9 cellular contexts compared by ENCODE assay signal in genomic region chr2:29923110-29923721, GRCh38. TPM values are rescaled to one million over a fixed set of nuclear protein-coding genes. Genes with fewer than 3 reads are reported as not detected.
DNase-seq lines count a peak whose midpoint lies in the region; ATAC-seq and TF ChIP-seq lines count a peak whose summit lies in the region.
"Had no signal": no experiment of that assay in that cellular context is flagged by ENCODE, and none has a peak within 500 bp of the region (broad histone marks: within the 10 kb centered on the region; RNA-seq: fewer than 3 reads in every experiment).

No MANE protein-coding gene starts in this region.

- H3K27ac Mint-ChIP-seq in activated CD8-positive, alpha-beta memory T cell treated with anti-CD3 and anti-CD28 coated beads, Interleukin-2, amount 10 ng/mL, durations not matched to agents 7 days and 5 days: no peak overlapping the region
- H3K27ac Mint-ChIP-seq: stimulated activated naive CD8-positive, alpha-beta T cell treated with anti-CD3 and anti-CD28 coated beads, Interleukin-15, Interleukin-2, amounts not matched to agents 100 ng/mL and 50 ng/mL, for 24 hours had no signal

- H3K36me3 ChIP-seq in esophagus squamous epithelium (no peaks in the 10 kb centered on the region), neural cell (ENCODE audit: insufficient read depth, low read length) (no peaks in the 10 kb centered on the region)

- no peak overlapping the region for H3K4me3 ChIP-seq in esophagus squamous epithelium
- H3K4me3 ChIP-seq in neural cell (ENCODE audit: low read length): no peak overlapping the region

- H3F3A ChIP-seq in neural cell (ENCODE audit: insufficient read depth, low read length, poor library complexity, severe bottlenecking): no peaks in the 10 kb centered on the region

- H3K27me3 ChIP-seq in esophagus squamous epithelium (peaks cover 0 to 53% (median 9%) of the 10 kb centered on the region in 4 donors), neural cell (ENCODE audit: insufficient read depth, low read depth, low read length) (peaks cover 21% of the 10 kb centered on the region)

- ATAC-seq in HG03280 (IDR thresholded peaks at IDR 0.05; ENCODE audit: unreplicated experiment) (peak; percentile 56), GM21447 (IDR thresholded peaks at IDR 0.05; ENCODE audit: unreplicated experiment) (no peak)
- no peak for ATAC-seq in activated CD8-positive, alpha-beta memory T cell treated with anti-CD3 and anti-CD28 coated beads, Interleukin-2, amount 10 ng/mL, durations not matched to agents 7 days and 5 days

- TF ChIP-seq RAD21 in neural cell (conservative IDR thresholded peaks at IDR 0.05): peak; percentile 89

- peak; percentile 81 to 92 (median 90) for TF ChIP-seq CTCF in esophagus squamous epithelium (IDR thresholded peaks at IDR 0.05)
- TF ChIP-seq CTCF in neural cell (IDR thresholded peaks at IDR 0.05; ENCODE audit: poor library complexity, severe bottlenecking): peak; percentile 93

- intact Hi-C loops in esophagus squamous epithelium (cut with DNase I): loop anchor here (5.0 kb wide), 1 partner anchor 104 kb away; no protein-coding TSS in a partner anchor

- no peaks in the 10 kb centered on the region for H3K9me3 Mint-ChIP-seq in activated CD8-positive, alpha-beta memory T cell treated with anti-CD3 and anti-CD28 coated beads, Interleukin-2, amount 10 ng/mL, durations not matched to agents 7 days and 5 days (ENCODE audit: low read depth)
- H3K9me3 Mint-ChIP-seq: stimulated activated naive CD8-positive, alpha-beta T cell treated with anti-CD3 and anti-CD28 coated beads, Interleukin-15, Interleukin-2, amounts not matched to agents 100 ng/mL and 50 ng/mL, for 24 hours had no signal

- H3K4me3 Mint-ChIP-seq in activated CD8-positive, alpha-beta memory T cell treated with anti-CD3 and anti-CD28 coated beads, Interleukin-2, amount 10 ng/mL, durations not matched to agents 7 days and 5 days: no peak overlapping the region
- H3K4me3 Mint-ChIP-seq: stimulated activated naive CD8-positive, alpha-beta T cell treated with anti-CD3 and anti-CD28 coated beads, Interleukin-15, Interleukin-2, amounts not matched to agents 100 ng/mL and 50 ng/mL, for 24 hours had no signal

- H3K27ac ChIP-seq in esophagus squamous epithelium (no peak overlapping the region), neural cell (ENCODE audit: low read length) (no peak overlapping the region)

- H3K4me1 Mint-ChIP-seq in activated CD8-positive, alpha-beta memory T cell treated with anti-CD3 and anti-CD28 coated beads, Interleukin-2, amount 10 ng/mL, durations not matched to agents 7 days and 5 days: peaks cover 3% of the 10 kb centered on the region

- no peak for TF ChIP-seq POLR2A in esophagus squamous epithelium (IDR thresholded peaks at IDR 0.05)

- CTCF ChIA-PET in activated CD8-positive, alpha-beta memory T cell treated with anti-CD3 and anti-CD28 coated beads, Interleukin-2, amount 10 ng/mL, durations not matched to agents 7 days and 5 days (lab: Charles Lee): interaction anchor here (0.6 to 4.5 kb wide), 15 partner anchors 9 to 628 kb away, joined by 3 to 33 read pairs (median 4); no protein-coding TSS in a partner anchor

- peak; percentile 77 for DNase-seq in DMS79 treated with DMSO at 0.1 percent for 48 hours (lab: John Stamatoyannopoulos, UW)
- peak; percentile 49 for DNase-seq in NCI-H510A treated with DMSO at 0.1 percent for 48 hours (lab: John Stamatoyannopoulos, UW)
- peak; percentile 55 for DNase-seq in activated CD8-positive, alpha-beta memory T cell treated with anti-CD3 and anti-CD28 coated beads, Interleukin-2, amount 10 ng/mL, durations not matched to agents 7 days and 5 days
- no peak for DNase-seq in esophagus squamous epithelium (lab: John Stamatoyannopoulos, UW)
- DNase-seq in GOT3 (lab: John Stamatoyannopoulos, UW): no peak

- H3K4me1 ChIP-seq in esophagus squamous epithelium: peaks cover 20 to 33% (median 23%) of the 10 kb centered on the region in 3 donors

- H3K9me3 ChIP-seq in esophagus squamous epithelium: no peaks in the 10 kb centered on the region
- no peaks in the 10 kb centered on the region for H3K9me3 ChIP-seq in neural cell (ENCODE audit: low read length)

- peaks cover 46% of the 10 kb centered on the region for H3K27me3 Mint-ChIP-seq in activated CD8-positive, alpha-beta memory T cell treated with anti-CD3 and anti-CD28 coated beads, Interleukin-2, amount 10 ng/mL, durations not matched to agents 7 days and 5 days

- no peak overlapping the region for H3K9ac ChIP-seq in neural cell (ENCODE audit: low read length)

- no peaks in the 10 kb centered on the region for H3K9me2 ChIP-seq in neural cell (ENCODE audit: insufficient read depth, low read length)

- no peak overlapping the region for H2AFZ ChIP-seq in neural cell (ENCODE audit: low read depth, low read length)

- H3K4me2 ChIP-seq in neural cell (ENCODE audit: low read length): no peak overlapping the region

- no peaks in the 10 kb centered on the region for H3K36me3 Mint-ChIP-seq in activated CD8-positive, alpha-beta memory T cell treated with anti-CD3 and anti-CD28 coated beads, Interleukin-2, amount 10 ng/mL, durations not matched to agents 7 days and 5 days

- peaks cover 4% of the 10 kb centered on the region for H3K79me2 ChIP-seq in neural cell (replicated peaks; ENCODE audit: insufficient read depth, low read length)

- no peak for TF ChIP-seq EP300 in neural cell (conservative IDR thresholded peaks at IDR 0.05; ENCODE audit: poor library complexity, severe bottlenecking)

- WGBS in esophagus squamous epithelium, 2 donors: 25 to 29% methylated on average over 3 of the region's 3 CpGs

- no peaks in the 10 kb centered on the region for H4K20me1 ChIP-seq in neural cell (ENCODE audit: insufficient read depth)

TF ChIP-seq in neural cell, 6 proteins besides CTCF, POLR2A, EP300 and RAD21:
- TF ChIP-seq SMC3 (conservative IDR thresholded peaks at IDR 0.05; ENCODE audit: poor library complexity) (peak; percentile 93), TAF1 (IDR thresholded peaks at IDR 0.05; ENCODE audit: low read depth) (no peak)
TF ChIP-seq in neural cell: peak in this region for 1.

RNA-seq across cellular contexts. Expression of gene ALK, which starts 1.8 kb away (rescaled TPM):
- total RNA-seq in activated CD8-positive, alpha-beta memory T cell treated with anti-CD3 and anti-CD28 coated beads, Interleukin-2, amount 10 ng/mL, durations not matched to agents 7 days and 5 days: not detected
- total RNA-seq in esophagus squamous epithelium: under 1 TPM in 1 of 4 donors, not detected in 3; 0.19 TPM
- polyA plus RNA-seq in neural cell: 7.1 and 10.1 TPM in 2 replicates
- polyA minus RNA-seq in neural cell: 28.8 and 32.9 TPM in 2 replicates

Comparison
In these comparisons a context has a peak if more than half of its experiments do, and no peak if none do; other contexts are left out.
1. DNase-seq: peak in DMS79 treated with DMSO at 0.1 percent for 48 hours (single experiment), NCI-H510A treated with DMSO at 0.1 percent for 48 hours (single experiment) and activated CD8-positive, alpha-beta memory T cell treated with anti-CD3 and anti-CD28 coated beads, Interleukin-2, amount 10 ng/mL, durations not matched to agents 7 days and 5 days (single experiment); none in esophagus squamous epithelium (single experiment) and GOT3 (single experiment).